In genomic region chr20:11266571-11266970, GRCh38 we compare ENCODE assay signal across 12 cellular contexts.
DNase-seq lines count a peak whose midpoint lies in the region; ATAC-seq and TF ChIP-seq lines count a peak whose summit lies in the region.
"Had no signal": no experiment of that assay in that cellular context is flagged by ENCODE, and none has a peak within 500 bp of the region (broad histone marks: within the 10 kb centered on the region; RNA-seq: fewer than 3 reads in every experiment).

No MANE protein-coding gene starts in this region.

- DNase-seq in DMS153 (lab: John Stamatoyannopoulos, UW): peak; percentile 46
- DNase-seq in DMS153 treated with DMSO at 0.1 percent for 48 hours (lab: John Stamatoyannopoulos, UW; ENCODE audit: unreplicated experiment): no peak
- peak; percentile 22 for DNase-seq in Panc1 (ENCODE audit: low read depth, low spot score)
- DNase-seq in fibroblast of the aortic adventitia (ENCODE audit: low read depth): peak; percentile 7
- DNase-seq in renal cortical epithelial cell (ENCODE audit: low read depth): peak; percentile 78
- no peak for DNase-seq in stimulated activated CD4-positive, alpha-beta T cell treated with anti-CD3 and anti-CD28 coated beads, Interleukin-15, amount 100 ng/mL, for 24 hours
- no peak for DNase-seq in KG1 (lab: John Stamatoyannopoulos, UW)
- DNase-seq: activated naive CD4-positive, alpha-beta T cell; NCI-H1105; NCI-H345 had no signal

- no peaks in the 10 kb centered on the region for H3K27me3 ChIP-seq in Panc1 (ENCODE audit: control insufficient read depth, insufficient read depth, low read length)

- no peaks in the 10 kb centered on the region for H3K9me3 ChIP-seq in Panc1 (ENCODE audit: control insufficient read depth, insufficient read depth, low read depth, low read length)

- H3K36me3 ChIP-seq in Panc1 (ENCODE audit: control insufficient read depth, insufficient read depth, low read length): no peaks in the 10 kb centered on the region

- no peak overlapping the region for H3K4me3 ChIP-seq in Panc1 (ENCODE audit: low read depth in 2 of 2, low read length in 2 of 2)
- H3K4me3 ChIP-seq in fibroblast of the aortic adventitia (ENCODE audit: low read depth, low read length): no peak overlapping the region

- H3K4me1 ChIP-seq in Panc1 (ENCODE audit: control insufficient read depth, insufficient read depth, low read length): peaks cover 17% of the 10 kb centered on the region

- CTCF ChIA-PET in Panc1 (lab: Charles Lee): no interaction called here

- peak overlapping the region; percentile 71 for H3K27ac ChIP-seq in Panc1 (ENCODE audit: low read length)
- H3K27ac ChIP-seq: 22Rv1 had no signal

- intact Hi-C loops in Panc1 (cut with micrococcal nuclease; ENCODE audit: unreplicated experiment): no loop called here

- BruUV-seq in Panc1 (replicated peaks; lab: Mats Ljungman, UMichigan): no TSS peak

- ATAC-seq in Panc1 (no peak), GM21786 (IDR thresholded peaks at IDR 0.05; ENCODE audit: unreplicated experiment) (no peak)

- POLR2A ChIA-PET in Panc1 (lab: Charles Lee): interaction anchor here (0.6 to 0.7 kb wide), 2 partner anchors 44 to 602 kb away, joined by 3 read pairs; no protein-coding TSS in a partner anchor

- in situ Hi-C loops in Panc1 (cut with HindIII; ENCODE audit: low pct_unique_long_range_greater_than_20kb, low sequenced_read_pairs): no loop called here

- TF ChIP-seq CTCF in Panc1 (IDR thresholded peaks at IDR 0.05): no peak
- no peak for TF ChIP-seq CTCF in fibroblast of the aortic adventitia (IDR thresholded peaks at IDR 0.05; ENCODE audit: insufficient read depth, low read length)

Comparison
In these comparisons a context has a peak if more than half of its experiments do, and no peak if none do; other contexts are left out.
1. DNase-seq: peak in DMS153 (single experiment), Panc1 (single experiment), fibroblast of the aortic adventitia (single experiment) and renal cortical epithelial cell (single experiment); none in DMS153 treated with DMSO at 0.1 percent for 48 hours (single experiment), stimulated activated CD4-positive, alpha-beta T cell treated with anti-CD3 and anti-CD28 coated beads, Interleukin-15, amount 100 ng/mL, for 24 hours (single experiment) and KG1 (single experiment).